ENCODE assay signal across 6 cellular contexts in genomic region chr3:179643837-179644236, GRCh38. TPM values are rescaled to one million over a fixed set of nuclear protein-coding genes. Genes with fewer than 3 reads are reported as not detected.
DNase-seq lines count a peak whose midpoint lies in the region; ATAC-seq, FAIRE-seq and TF ChIP-seq lines count a peak whose summit lies in the region.
"Not testable (repeated sequence)": the region's sequence is repeated elsewhere in the genome, so short reads cannot be mapped to it uniquely, and the experiment has no call there.

No MANE protein-coding gene starts in this region.

- intact Hi-C loops in PC-9 (cut with micrococcal nuclease; ENCODE audit: unreplicated experiment) = loop anchor here (2.0 kb wide), 1 partner anchor 959 kb away; the partner anchor contains the start of gene TTC14
- intact Hi-C loops in pancreas (cut with DNase I) = not testable (repeated sequence)

- H3K36me3 ChIP-seq in PC-9 (ENCODE audit: low read depth); hepatocyte (replicated peaks; ENCODE audit: insufficient read depth, low read depth); liver (ENCODE audit: control insufficient read depth in 4 of 4, insufficient read depth in 3 of 4, low read depth in 1 of 4, low read length in 3 of 4); pancreas: not testable (repeated sequence)

- H3K9me2 ChIP-seq in PC-9 (ENCODE audit: insufficient read depth); hepatocyte (replicated peaks; ENCODE audit: insufficient read depth): not testable (repeated sequence)

- H3K4me2 ChIP-seq in A549 (peak overlapping the region; percentile 27), PC-9 (peak overlapping the region; percentile 10; the same call in 1 of the 2 replicates), hepatocyte (peak overlapping the region; percentile 41)

- not testable (repeated sequence) for H3K27me3 ChIP-seq in PC-9 (ENCODE audit: insufficient read depth, low read depth); hepatocyte; liver (ENCODE audit: control insufficient read depth in 4 of 4, insufficient read depth in 4 of 4, low read length in 3 of 4); pancreas

- not testable (repeated sequence) for FAIRE-seq in A549 (lab: Jason Lieb, UNC); pancreas (lab: Jason Lieb, UNC)

- H3K27ac ChIP-seq in A549 = peak overlapping the region in 1 of 2 experiments; percentile 75; a peak in 4 of 6 replicates
- H3K27ac ChIP-seq in PC-9 = peak overlapping the region; percentile 63; the same call in 1 of the 2 replicates
- H3K27ac ChIP-seq in hepatocyte = peak overlapping the region; percentile 61
- H3K27ac ChIP-seq in liver (ENCODE audit: low read depth in 1 of 2, low read length in 2 of 2) = peak overlapping the region; percentile 59 to 87
- H3K27ac ChIP-seq in pancreas = peak overlapping the region in 3 of 4 donors; percentile 68 to 89 (median 68)

- TF ChIP-seq POLR2A in A549 (IDR thresholded peaks at IDR 0.05; ENCODE audit: low read length) = not testable (repeated sequence)

- H3K9me3 ChIP-seq in A549; PC-9 (ENCODE audit: insufficient read depth, low read depth); hepatocyte (ENCODE audit: low read depth); liver (ENCODE audit: control insufficient read depth in 4 of 4, low read length in 3 of 4); pancreas: not testable (repeated sequence)

- not testable (repeated sequence) for H3K4me3 ChIP-seq in A549, PC-9, hepatocyte
- H3K4me3 ChIP-seq in liver (ENCODE audit: low read depth in 1 of 3, low read length in 3 of 3) (peak overlapping the region; percentile 30 to 75 (median 70)), pancreas (peak overlapping the region in 1 of 4 donors; percentile 5)

- 89% methylated on average over 8 of the region's 8 CpGs for WGBS in A549 (ENCODE audit: missing lambda C conversion rate)
- WGBS in hepatocyte (ENCODE audit: low lambda C conversion rate, missing lambda C conversion rate) = 93% methylated on average over 8 of the region's 8 CpGs
- WGBS in liver = 49% methylated on average over 8 of the region's 8 CpGs
- WGBS in pancreas, 2 donors = 82 to 85% methylated on average over 8 of the region's 8 CpGs

- not testable (repeated sequence) for DNase-seq in A549 (ENCODE audit: low read depth in 1 of 2, low spot score in 1 of 2); PC-9; hepatocyte (ENCODE audit: low spot score); pancreas

- TF ChIP-seq CTCF in A549 (IDR thresholded peaks at IDR 0.05); PC-9 (conservative IDR thresholded peaks at IDR 0.05); hepatocyte (IDR thresholded peaks at IDR 0.05; ENCODE audit: poor library complexity); liver (IDR thresholded peaks at IDR 0.05; ENCODE audit: low read depth, low read length, missing input control); pancreas (IDR thresholded peaks at IDR 0.05): not testable (repeated sequence)

- not testable (repeated sequence) for H2AFZ ChIP-seq in PC-9, hepatocyte

- TF ChIP-seq RAD21 in A549 (conservative IDR thresholded peaks at IDR 0.05 in 1 of 2, IDR thresholded peaks at IDR 0.05 in 1 of 2); liver (IDR thresholded peaks at IDR 0.05): not testable (repeated sequence)

- ATAC-seq in A549, pancreas: not testable (repeated sequence)
- peak; percentile 6 for ATAC-seq in GM19395 (IDR thresholded peaks at IDR 0.05; ENCODE audit: unreplicated experiment)

- POLR2A ChIA-PET in A549 (lab: Yijun Ruan, JAX) (interaction anchor here (0.7 kb wide), 1 partner anchor 9 kb away, joined by 3 read pairs; the partner anchor contains the start of gene USP13), PC-9 (lab: Charles Lee; ENCODE audit: unreplicated experiment) (interaction anchor here (0.6 to 0.7 kb wide), 2 partner anchors 8 to 22 kb away, joined by 6 to 15 read pairs; no protein-coding TSS in a partner anchor)

- not testable (repeated sequence) for BruUV-seq in PC-9 (replicated peaks; lab: Mats Ljungman, UMichigan)

- not testable (repeated sequence) for H4K20me1 ChIP-seq in PC-9 (ENCODE audit: insufficient read depth); hepatocyte (ENCODE audit: insufficient read depth, poor library complexity, severe bottlenecking)

- peak overlapping the region; percentile 58 to 66 for H3K9ac ChIP-seq in liver (ENCODE audit: low read depth in 1 of 2, low read length in 2 of 2)

- not testable (repeated sequence) for H3K79me2 ChIP-seq in PC-9 (ENCODE audit: low read depth); hepatocyte

- H3F3A ChIP-seq in PC-9 (ENCODE audit: insufficient read depth, low read depth) = peaks cover 22% of the 10 kb centered on the region

- CTCF ChIA-PET in A549 (lab: Yijun Ruan, JAX) = interaction anchor here (0.6 to 0.9 kb wide), 2 partner anchors 15 to 185 kb away, joined by 3 read pairs; no protein-coding TSS in a partner anchor
- CTCF ChIA-PET in PC-9 (lab: Charles Lee) = interaction anchor here (0.9 kb wide), 1 partner anchor 958 kb away, joined by 3 read pairs; no protein-coding TSS in a partner anchor

- TF ChIP-seq EP300 in A549 (IDR thresholded peaks at IDR 0.05) = not testable (repeated sequence)

- H3K4me1 ChIP-seq in A549 (peaks cover 12% of the 10 kb centered on the region), PC-9 (replicated peaks; ENCODE audit: insufficient read depth) (peaks cover 15% of the 10 kb centered on the region), liver (ENCODE audit: control insufficient read depth in 4 of 4, insufficient read depth in 4 of 4, low read length in 3 of 4) (peaks cover 4 to 21% (median 18%) of the 10 kb centered on the region in 4 donors), pancreas (peaks cover 3 to 12% (median 8%) of the 10 kb centered on the region in 3 donors)
- H3K4me1 ChIP-seq in hepatocyte (ENCODE audit: insufficient read depth) = not testable (repeated sequence)

RNA-seq across cellular contexts. Expression of gene USP13, which starts 9.0 kb away (rescaled TPM):
- polyA plus RNA-seq in A549 (2011; rRNA removed) = 10.2 and 11.5 TPM in 2 replicates
- polyA plus RNA-seq in A549 (2012; cell fraction: cytosol; rRNA removed) = 4.8 and 5.0 TPM in 2 replicates
- 2.8 and 4.4 TPM in 2 replicates for polyA plus RNA-seq in A549 (2012; cell fraction: nucleus; rRNA removed)
- 7.5 to 8.7 TPM (median 7.6 TPM) in 3 replicates for polyA plus RNA-seq in A549 (2017; fragmentation: RNase III; extraction: RNeasy Plus Mini Kit Qiagen cat#74134 plus additional on column Dnase treatment)
- 14.8 and 16.2 TPM in 2 replicates for polyA minus RNA-seq in A549 (2011; rRNA and poly(A)+ RNA removed)
- total RNA-seq in PC-9 (2021) = 24.7 and 24.8 TPM in 2 replicates
- 9.6 and 13.5 TPM in 2 replicates for total RNA-seq in hepatocyte
- polyA plus RNA-seq in hepatocyte = 15.7 and 26.0 TPM in 2 replicates
- 1 to 10 TPM; 4.2 to 7.3 TPM for total RNA-seq in liver
- 1 to 10 TPM; 2.4 to 4.2 TPM for polyA plus RNA-seq in liver
- total RNA-seq in pancreas = 1 to 10 TPM; 4.5 to 6.1 (median 5.1) TPM
- polyA plus RNA-seq in pancreas = 1 to 10 TPM; 1.1 to 2.3 TPM

RNA-seq across cellular contexts. Expression of gene NDUFB5, which starts 39.2 kb away (rescaled TPM):
- 37.7 and 66.1 TPM in 2 replicates for polyA plus RNA-seq in A549 (2011; rRNA removed)
- 11.3 and 12.7 TPM in 2 replicates for polyA plus RNA-seq in A549 (2012; cell fraction: cytosol; rRNA removed)
- polyA plus RNA-seq in A549 (2012; cell fraction: nucleus; rRNA removed) = 4.8 and 13.0 TPM in 2 replicates
- 65.5 to 73.3 TPM (median 70.0 TPM) in 3 replicates for polyA plus RNA-seq in A549 (2017; fragmentation: RNase III; extraction: RNeasy Plus Mini Kit Qiagen cat#74134 plus additional on column Dnase treatment)
- polyA minus RNA-seq in A549 (2011; rRNA and poly(A)+ RNA removed) = 3.5 and 4.8 TPM in 2 replicates
- total RNA-seq in PC-9 (2021) = 121 and 128 TPM in 2 replicates
- total RNA-seq in hepatocyte = 150 and 152 TPM in 2 replicates
- 107 and 108 TPM in 2 replicates for polyA plus RNA-seq in hepatocyte
- total RNA-seq in liver = 10 to 100 TPM; 43.4 to 44.6 TPM
- polyA plus RNA-seq in liver = 10 to 100 TPM; 50.6 to 92.8 TPM
- 10 to 100 TPM; 30.6 to 48.6 (median 43.2) TPM for total RNA-seq in pancreas
- polyA plus RNA-seq in pancreas = 10 to 100 TPM; 43.7 to 52.0 TPM

RNA-seq across cellular contexts. Expression of gene MRPL47, which starts 39.4 kb away (rescaled TPM):
- polyA plus RNA-seq in A549 (2011; rRNA removed) = 61.3 and 79.8 TPM in 2 replicates
- 18.1 and 23.8 TPM in 2 replicates for polyA plus RNA-seq in A549 (2012; cell fraction: cytosol; rRNA removed)
- 6.0 and 6.5 TPM in 2 replicates for polyA plus RNA-seq in A549 (2012; cell fraction: nucleus; rRNA removed)
- polyA plus RNA-seq in A549 (2017; fragmentation: RNase III; extraction: RNeasy Plus Mini Kit Qiagen cat#74134 plus additional on column Dnase treatment) = 49.2 to 51.6 TPM (median 49.7 TPM) in 3 replicates
- polyA minus RNA-seq in A549 (2011; rRNA and poly(A)+ RNA removed) = 8.2 and 10.8 TPM in 2 replicates
- total RNA-seq in PC-9 (2021) = 51.3 and 56.1 TPM in 2 replicates
- 38.3 and 46.7 TPM in 2 replicates for total RNA-seq in hepatocyte
- polyA plus RNA-seq in hepatocyte = 63.6 and 63.8 TPM in 2 replicates
- 10 to 100 TPM; 11.5 to 16.8 TPM for total RNA-seq in liver
- 10 to 100 TPM; 20.3 to 34.1 TPM for polyA plus RNA-seq in liver
- 10 to 100 TPM in 3 of 6 donors, 1 to 10 TPM in 3; 5.0 to 13.2 (median 8.9) TPM for total RNA-seq in pancreas
- 10 to 100 TPM; 20.1 to 21.1 TPM for polyA plus RNA-seq in pancreas
